13 cellular contexts compared by ENCODE assay signal in genomic region chr7:70571403-70571911, GRCh38.
A peak's percentile ranks its signal among the peaks of the same experiment; 100 is the strongest.
DNase-seq lines count a peak whose midpoint lies in the region; FAIRE-seq lines count a peak whose summit lies in the region.
"Had no signal": no experiment of that assay in that cellular context is flagged by ENCODE, and none has a peak within 500 bp of the region (broad histone marks: within the 10 kb centered on the region; RNA-seq: fewer than 3 reads in every experiment).

No MANE protein-coding gene starts in this region.

- FAIRE-seq in RCC 7860 (lab: Jason Lieb, UNC): no peak
- FAIRE-seq: D721Med, endothelial cell of umbilical vein had no signal

- peak; percentile 62 for DNase-seq in DMS53 treated with DMSO at 0.1 percent for 48 hours (lab: John Stamatoyannopoulos, UW; ENCODE audit: unreplicated experiment)
- peak; percentile 52 for DNase-seq in RCC 7860 (ENCODE audit: low spot score)
- DNase-seq in fibroblast of the conjunctiva (ENCODE audit: low read depth): peak; percentile 9
- peak; percentile 92 for DNase-seq in renal cortical epithelial cell (ENCODE audit: low read depth)
- DNase-seq in T1000 (lab: John Stamatoyannopoulos, UW): no peak
- DNase-seq in NCI-H1436 treated with DMSO at 0.1 percent for 48 hours (lab: John Stamatoyannopoulos, UW): no peak
- DNase-seq in pons (ENCODE audit: low spot score): no peak
- DNase-seq in iPS-NIHi11 (ENCODE audit: low spot score): no peak
- DNase-seq: activated T-cell treated with anti-CD3 and anti-CD28 coated beads, Interleukin-2, amount 50 U/mL, for 1 hour; NCI-H345; RPMI8226 had no signal

Comparison
In these comparisons a context has a peak if more than half of its experiments do, and no peak if none do; other contexts are left out.
1. DNase-seq: peak in DMS53 treated with DMSO at 0.1 percent for 48 hours (single experiment), RCC 7860 (single experiment), fibroblast of the conjunctiva (single experiment) and renal cortical epithelial cell (single experiment); none in T1000 (single experiment), NCI-H1436 treated with DMSO at 0.1 percent for 48 hours (single experiment), pons (single experiment) and iPS-NIHi11 (single experiment).